In the genomic region with DNA sequence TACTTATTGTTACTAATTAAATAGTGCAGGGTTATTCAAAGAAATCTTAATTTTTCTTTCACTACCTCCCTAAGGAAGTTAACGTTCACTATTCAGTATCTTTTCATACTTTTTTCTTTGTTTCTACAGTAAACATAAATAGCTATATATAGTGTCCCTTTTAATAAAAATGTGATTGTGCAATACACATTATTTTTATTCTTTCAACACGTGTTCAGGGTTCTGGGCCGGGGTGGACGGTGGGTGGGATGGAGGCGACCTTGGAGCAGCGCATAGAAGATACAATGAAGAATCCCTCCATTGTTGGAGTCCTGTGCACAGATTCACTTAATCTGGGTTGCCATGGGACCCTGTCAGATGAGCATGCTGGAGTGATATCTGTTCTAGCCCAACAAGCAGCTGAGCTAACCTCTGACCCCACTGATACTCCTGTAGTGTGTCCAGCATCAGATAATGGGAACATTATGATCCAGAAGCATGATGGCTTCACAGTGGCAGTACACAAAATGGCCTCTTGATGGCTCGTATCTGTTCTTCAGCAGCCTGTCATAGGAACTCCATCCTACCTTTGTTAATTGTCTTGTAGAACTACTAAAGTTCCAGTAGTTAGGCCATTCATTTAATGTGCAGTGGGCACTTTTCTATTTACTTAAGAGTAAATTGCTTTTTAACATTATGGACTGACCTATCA, we compare ENCODE assay signal across 1 cellular context.
TF ChIP-seq lines count a peak whose summit lies in the region.

No MANE protein-coding gene starts in this region.

TF ChIP-seq in WTC11, 78 proteins besides CTCF, POLR2A, EP300 and RAD21:
- TF ChIP-seq, protein P1, sequence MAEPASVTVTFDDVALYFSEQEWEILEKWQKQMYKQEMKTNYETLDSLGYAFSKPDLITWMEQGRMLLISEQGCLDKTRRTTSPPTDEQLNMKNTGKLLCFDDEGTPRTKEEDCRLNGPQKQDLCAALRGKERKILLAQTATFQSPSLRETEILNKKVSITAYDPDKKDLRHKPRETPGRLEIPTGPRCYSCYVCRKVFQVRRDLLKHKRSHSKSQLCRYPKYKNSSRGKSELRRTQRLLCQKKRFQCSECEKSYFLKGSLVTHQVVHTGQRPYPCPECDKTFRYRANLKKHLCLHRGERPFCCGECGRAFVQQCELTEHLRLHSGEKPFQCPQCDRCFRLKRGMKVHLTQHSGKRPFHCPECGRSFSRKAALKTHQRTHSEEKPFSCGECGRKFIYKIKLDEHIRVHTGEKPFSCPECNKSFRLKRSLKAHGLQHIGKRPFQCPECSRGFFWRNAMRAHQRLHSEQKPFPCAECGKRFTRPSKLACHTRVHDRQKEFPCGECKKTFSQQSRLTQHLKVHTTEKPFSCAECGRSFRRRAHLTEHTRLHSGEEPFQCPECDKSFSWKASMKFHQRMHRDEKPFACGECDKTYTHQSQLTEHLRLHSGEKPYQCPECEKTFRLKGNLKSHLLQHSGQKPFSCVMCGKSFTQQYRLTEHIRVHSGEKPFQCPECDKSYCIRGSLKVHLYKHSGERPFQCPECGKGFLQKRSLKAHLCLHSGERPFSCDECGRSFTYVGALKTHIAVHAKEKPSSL (CRISPR knock-in tag; conservative IDR thresholded peaks at IDR 0.05) = no peak
- TF ChIP-seq, protein P2, sequence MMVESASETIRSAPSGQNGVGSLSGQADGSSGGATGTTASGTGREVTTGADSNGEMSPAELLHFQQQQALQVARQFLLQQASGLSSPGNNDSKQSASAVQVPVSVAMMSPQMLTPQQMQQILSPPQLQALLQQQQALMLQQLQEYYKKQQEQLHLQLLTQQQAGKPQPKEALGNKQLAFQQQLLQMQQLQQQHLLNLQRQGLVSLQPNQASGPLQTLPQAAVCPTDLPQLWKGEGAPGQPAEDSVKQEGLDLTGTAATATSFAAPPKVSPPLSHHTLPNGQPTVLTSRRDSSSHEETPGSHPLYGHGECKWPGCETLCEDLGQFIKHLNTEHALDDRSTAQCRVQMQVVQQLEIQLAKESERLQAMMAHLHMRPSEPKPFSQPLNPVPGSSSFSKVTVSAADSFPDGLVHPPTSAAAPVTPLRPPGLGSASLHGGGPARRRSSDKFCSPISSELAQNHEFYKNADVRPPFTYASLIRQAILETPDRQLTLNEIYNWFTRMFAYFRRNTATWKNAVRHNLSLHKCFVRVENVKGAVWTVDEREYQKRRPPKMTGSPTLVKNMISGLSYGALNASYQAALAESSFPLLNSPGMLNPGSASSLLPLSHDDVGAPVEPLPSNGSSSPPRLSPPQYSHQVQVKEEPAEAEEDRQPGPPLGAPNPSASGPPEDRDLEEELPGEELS (CRISPR knock-in tag; IDR thresholded peaks at IDR 0.05) = no peak
- no peak for TF ChIP-seq ZBTB21 (CRISPR knock-in tag; IDR thresholded peaks at IDR 0.05; ENCODE audit: borderline replicate concordance)
- TF ChIP-seq, protein P3, sequence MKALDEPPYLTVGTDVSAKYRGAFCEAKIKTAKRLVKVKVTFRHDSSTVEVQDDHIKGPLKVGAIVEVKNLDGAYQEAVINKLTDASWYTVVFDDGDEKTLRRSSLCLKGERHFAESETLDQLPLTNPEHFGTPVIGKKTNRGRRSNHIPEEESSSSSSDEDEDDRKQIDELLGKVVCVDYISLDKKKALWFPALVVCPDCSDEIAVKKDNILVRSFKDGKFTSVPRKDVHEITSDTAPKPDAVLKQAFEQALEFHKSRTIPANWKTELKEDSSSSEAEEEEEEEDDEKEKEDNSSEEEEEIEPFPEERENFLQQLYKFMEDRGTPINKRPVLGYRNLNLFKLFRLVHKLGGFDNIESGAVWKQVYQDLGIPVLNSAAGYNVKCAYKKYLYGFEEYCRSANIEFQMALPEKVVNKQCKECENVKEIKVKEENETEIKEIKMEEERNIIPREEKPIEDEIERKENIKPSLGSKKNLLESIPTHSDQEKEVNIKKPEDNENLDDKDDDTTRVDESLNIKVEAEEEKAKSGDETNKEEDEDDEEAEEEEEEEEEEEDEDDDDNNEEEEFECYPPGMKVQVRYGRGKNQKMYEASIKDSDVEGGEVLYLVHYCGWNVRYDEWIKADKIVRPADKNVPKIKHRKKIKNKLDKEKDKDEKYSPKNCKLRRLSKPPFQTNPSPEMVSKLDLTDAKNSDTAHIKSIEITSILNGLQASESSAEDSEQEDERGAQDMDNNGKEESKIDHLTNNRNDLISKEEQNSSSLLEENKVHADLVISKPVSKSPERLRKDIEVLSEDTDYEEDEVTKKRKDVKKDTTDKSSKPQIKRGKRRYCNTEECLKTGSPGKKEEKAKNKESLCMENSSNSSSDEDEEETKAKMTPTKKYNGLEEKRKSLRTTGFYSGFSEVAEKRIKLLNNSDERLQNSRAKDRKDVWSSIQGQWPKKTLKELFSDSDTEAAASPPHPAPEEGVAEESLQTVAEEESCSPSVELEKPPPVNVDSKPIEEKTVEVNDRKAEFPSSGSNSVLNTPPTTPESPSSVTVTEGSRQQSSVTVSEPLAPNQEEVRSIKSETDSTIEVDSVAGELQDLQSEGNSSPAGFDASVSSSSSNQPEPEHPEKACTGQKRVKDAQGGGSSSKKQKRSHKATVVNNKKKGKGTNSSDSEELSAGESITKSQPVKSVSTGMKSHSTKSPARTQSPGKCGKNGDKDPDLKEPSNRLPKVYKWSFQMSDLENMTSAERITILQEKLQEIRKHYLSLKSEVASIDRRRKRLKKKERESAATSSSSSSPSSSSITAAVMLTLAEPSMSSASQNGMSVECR (CRISPR knock-in tag; IDR thresholded peaks at IDR 0.05; ENCODE audit: borderline replicate concordance) = no peak
- TF ChIP-seq ETV6 (CRISPR knock-in tag; IDR thresholded peaks at IDR 0.05) = no peak
- TF ChIP-seq, protein P4, sequence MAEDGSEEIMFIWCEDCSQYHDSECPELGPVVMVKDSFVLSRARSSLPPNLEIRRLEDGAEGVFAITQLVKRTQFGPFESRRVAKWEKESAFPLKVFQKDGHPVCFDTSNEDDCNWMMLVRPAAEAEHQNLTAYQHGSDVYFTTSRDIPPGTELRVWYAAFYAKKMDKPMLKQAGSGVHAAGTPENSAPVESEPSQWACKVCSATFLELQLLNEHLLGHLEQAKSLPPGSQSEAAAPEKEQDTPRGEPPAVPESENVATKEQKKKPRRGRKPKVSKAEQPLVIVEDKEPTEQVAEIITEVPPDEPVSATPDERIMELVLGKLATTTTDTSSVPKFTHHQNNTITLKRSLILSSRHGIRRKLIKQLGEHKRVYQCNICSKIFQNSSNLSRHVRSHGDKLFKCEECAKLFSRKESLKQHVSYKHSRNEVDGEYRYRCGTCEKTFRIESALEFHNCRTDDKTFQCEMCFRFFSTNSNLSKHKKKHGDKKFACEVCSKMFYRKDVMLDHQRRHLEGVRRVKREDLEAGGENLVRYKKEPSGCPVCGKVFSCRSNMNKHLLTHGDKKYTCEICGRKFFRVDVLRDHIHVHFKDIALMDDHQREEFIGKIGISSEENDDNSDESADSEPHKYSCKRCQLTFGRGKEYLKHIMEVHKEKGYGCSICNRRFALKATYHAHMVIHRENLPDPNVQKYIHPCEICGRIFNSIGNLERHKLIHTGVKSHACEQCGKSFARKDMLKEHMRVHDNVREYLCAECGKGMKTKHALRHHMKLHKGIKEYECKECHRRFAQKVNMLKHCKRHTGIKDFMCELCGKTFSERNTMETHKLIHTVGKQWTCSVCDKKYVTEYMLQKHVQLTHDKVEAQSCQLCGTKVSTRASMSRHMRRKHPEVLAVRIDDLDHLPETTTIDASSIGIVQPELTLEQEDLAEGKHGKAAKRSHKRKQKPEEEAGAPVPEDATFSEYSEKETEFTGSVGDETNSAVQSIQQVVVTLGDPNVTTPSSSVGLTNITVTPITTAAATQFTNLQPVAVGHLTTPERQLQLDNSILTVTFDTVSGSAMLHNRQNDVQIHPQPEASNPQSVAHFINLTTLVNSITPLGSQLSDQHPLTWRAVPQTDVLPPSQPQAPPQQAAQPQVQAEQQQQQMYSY (CRISPR knock-in tag; IDR thresholded peaks at IDR 0.05) = no peak
- no peak for TF ChIP-seq SP1 (CRISPR knock-in tag; conservative IDR thresholded peaks at IDR 0.05)
- TF ChIP-seq, protein P5, sequence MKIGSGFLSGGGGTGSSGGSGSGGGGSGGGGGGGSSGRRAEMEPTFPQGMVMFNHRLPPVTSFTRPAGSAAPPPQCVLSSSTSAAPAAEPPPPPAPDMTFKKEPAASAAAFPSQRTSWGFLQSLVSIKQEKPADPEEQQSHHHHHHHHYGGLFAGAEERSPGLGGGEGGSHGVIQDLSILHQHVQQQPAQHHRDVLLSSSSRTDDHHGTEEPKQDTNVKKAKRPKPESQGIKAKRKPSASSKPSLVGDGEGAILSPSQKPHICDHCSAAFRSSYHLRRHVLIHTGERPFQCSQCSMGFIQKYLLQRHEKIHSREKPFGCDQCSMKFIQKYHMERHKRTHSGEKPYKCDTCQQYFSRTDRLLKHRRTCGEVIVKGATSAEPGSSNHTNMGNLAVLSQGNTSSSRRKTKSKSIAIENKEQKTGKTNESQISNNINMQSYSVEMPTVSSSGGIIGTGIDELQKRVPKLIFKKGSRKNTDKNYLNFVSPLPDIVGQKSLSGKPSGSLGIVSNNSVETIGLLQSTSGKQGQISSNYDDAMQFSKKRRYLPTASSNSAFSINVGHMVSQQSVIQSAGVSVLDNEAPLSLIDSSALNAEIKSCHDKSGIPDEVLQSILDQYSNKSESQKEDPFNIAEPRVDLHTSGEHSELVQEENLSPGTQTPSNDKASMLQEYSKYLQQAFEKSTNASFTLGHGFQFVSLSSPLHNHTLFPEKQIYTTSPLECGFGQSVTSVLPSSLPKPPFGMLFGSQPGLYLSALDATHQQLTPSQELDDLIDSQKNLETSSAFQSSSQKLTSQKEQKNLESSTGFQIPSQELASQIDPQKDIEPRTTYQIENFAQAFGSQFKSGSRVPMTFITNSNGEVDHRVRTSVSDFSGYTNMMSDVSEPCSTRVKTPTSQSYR (CRISPR knock-in tag; IDR thresholded peaks at IDR 0.05) = no peak
- no peak for TF ChIP-seq ZNF219 (CRISPR knock-in tag; IDR thresholded peaks at IDR 0.05; ENCODE audit: borderline replicate concordance)
- no peak for TF ChIP-seq ESRRA (CRISPR knock-in tag; IDR thresholded peaks at IDR 0.05; ENCODE audit: borderline replicate concordance)
- TF ChIP-seq GABPB1 (CRISPR knock-in tag; IDR thresholded peaks at IDR 0.05) = no peak
